In genomic region chr16:67719778-67720144, GRCh38 we compare ENCODE assay signal across 8 cellular contexts. TPM values are rescaled to one million over a fixed set of nuclear protein-coding genes. Genes with fewer than 3 reads are reported as not detected.
DNase-seq lines count a peak whose midpoint lies in the region; ATAC-seq and TF ChIP-seq lines count a peak whose summit lies in the region.

No MANE protein-coding gene starts in this region.

- DNase-seq in DMS114 treated with DMSO at 0.1 percent for 48 hours (lab: John Stamatoyannopoulos, UW; ENCODE audit: unreplicated experiment), result peak; percentile 29
- DNase-seq in NCI-H226, result peak; percentile 22
- peak in 1 of 2 donors; percentile 22 for DNase-seq in activated naive CD4-positive, alpha-beta T cell treated with anti-CD3 and anti-CD28 coated beads, Interleukin-2, amount 50 U/mL, for 72 hours (ENCODE audit: low spot score in 2 of 2)
- peak; percentile 68 for DNase-seq in globus pallidus (ENCODE audit: low spot score)
- DNase-seq in SHP77 treated with DMSO at 0.1 percent for 48 hours (lab: John Stamatoyannopoulos, UW), result no peak

- no peaks in the 10 kb centered on the region for H3K9me3 Mint-ChIP-seq in activated naive CD4-positive, alpha-beta T cell treated with anti-CD3 and anti-CD28 coated beads, Interleukin-2, amount 50 U/mL, for 72 hours

- no peaks in the 10 kb centered on the region for H3K9me2 ChIP-seq in neural cell (ENCODE audit: insufficient read depth, low read length)

- H3K9me3 ChIP-seq in neural cell (ENCODE audit: low read length), result no peaks in the 10 kb centered on the region

- TF ChIP-seq RAD21 in neural cell (conservative IDR thresholded peaks at IDR 0.05), result no peak

- H4K20me1 ChIP-seq in neural cell (ENCODE audit: insufficient read depth), result no peaks in the 10 kb centered on the region

- no peaks in the 10 kb centered on the region for H3F3A ChIP-seq in neural cell (ENCODE audit: insufficient read depth, low read length, poor library complexity, severe bottlenecking)

- H3K36me3 ChIP-seq in neural cell (ENCODE audit: insufficient read depth, low read length), result no peaks in the 10 kb centered on the region

- ATAC-seq in GM21737 (IDR thresholded peaks at IDR 0.05; ENCODE audit: unreplicated experiment), result peak; percentile 11
- ATAC-seq in activated naive CD4-positive, alpha-beta T cell treated with anti-CD3 and anti-CD28 coated beads, Interleukin-2, amount 50 U/mL, for 72 hours, result peak; percentile 19 to 58
- no peak for ATAC-seq in GM19452 (IDR thresholded peaks at IDR 0.05; ENCODE audit: unreplicated experiment)

- peak overlapping the region; percentile 86 for H2AFZ ChIP-seq in neural cell (ENCODE audit: low read depth, low read length)

- peaks cover 11 to 14% of the 10 kb centered on the region in 2 donors for H3K36me3 Mint-ChIP-seq in activated naive CD4-positive, alpha-beta T cell treated with anti-CD3 and anti-CD28 coated beads, Interleukin-2, amount 50 U/mL, for 72 hours

- peak overlapping the region; percentile 87 for H3K27ac ChIP-seq in neural cell (ENCODE audit: low read length)

- peak overlapping the region; percentile 98 for H3K9ac ChIP-seq in neural cell (ENCODE audit: low read length)

- peak overlapping the region; percentile 96 for H3K4me2 ChIP-seq in neural cell (ENCODE audit: low read length)

- TF ChIP-seq EP300 in neural cell (conservative IDR thresholded peaks at IDR 0.05; ENCODE audit: poor library complexity, severe bottlenecking), result no peak

- H3K4me3 ChIP-seq in neural cell (ENCODE audit: low read length), result peak overlapping the region; percentile 80

- H3K79me2 ChIP-seq in neural cell (replicated peaks; ENCODE audit: insufficient read depth, low read length), result peaks cover 41% of the 10 kb centered on the region

- no peak for TF ChIP-seq CTCF in neural cell (IDR thresholded peaks at IDR 0.05; ENCODE audit: poor library complexity, severe bottlenecking)

- H3K27ac Mint-ChIP-seq in activated naive CD4-positive, alpha-beta T cell treated with anti-CD3 and anti-CD28 coated beads, Interleukin-2, amount 50 U/mL, for 72 hours, result peak overlapping the region; percentile 98

- no peaks in the 10 kb centered on the region for H3K27me3 ChIP-seq in neural cell (ENCODE audit: insufficient read depth, low read depth, low read length)

TF ChIP-seq in neural cell, 6 proteins besides CTCF, POLR2A, EP300 and RAD21:
- TF ChIP-seq POLR2AphosphoS5 (IDR thresholded peaks at IDR 0.05) (peak; percentile 57), REST (IDR thresholded peaks at IDR 0.05; ENCODE audit: borderline replicate concordance) (no peak)

RNA-seq across cellular contexts. Expression of gene GFOD2, which starts 0.6 kb away (rescaled TPM):
- total RNA-seq in activated naive CD4-positive, alpha-beta T cell treated with anti-CD3 and anti-CD28 coated beads, Interleukin-2, amount 50 U/mL, for 72 hours, result 10 to 100 TPM; 10.9 to 12.9 TPM
- 88.4 and 106 TPM in 2 replicates for polyA plus RNA-seq in neural cell
- polyA minus RNA-seq in neural cell, result 92.8 and 104 TPM in 2 replicates

RNA-seq across cellular contexts. Expression of gene C16orf86, which starts 53.1 kb away (rescaled TPM):
- total RNA-seq in activated naive CD4-positive, alpha-beta T cell treated with anti-CD3 and anti-CD28 coated beads, Interleukin-2, amount 50 U/mL, for 72 hours, result 1 to 10 TPM; 2.0 to 2.1 TPM
- 1.4 and 2.4 TPM in 2 replicates for polyA plus RNA-seq in neural cell
- 0.49 and 2.1 TPM in 2 replicates for polyA minus RNA-seq in neural cell

RNA-seq across cellular contexts. Expression of gene ENKD1, which starts 53.2 kb away (rescaled TPM):
- total RNA-seq in activated naive CD4-positive, alpha-beta T cell treated with anti-CD3 and anti-CD28 coated beads, Interleukin-2, amount 50 U/mL, for 72 hours, result 10 to 100 TPM in 1 of 2 donors, 1 to 10 TPM in 1; 2.4 to 11.0 TPM
- 29.9 and 36.6 TPM in 2 replicates for polyA plus RNA-seq in neural cell
- 10.2 and 10.5 TPM in 2 replicates for polyA minus RNA-seq in neural cell

RNA-seq across cellular contexts. Expression of gene PARD6A, which starts 59.0 kb away (rescaled TPM):
- 10 to 100 TPM; 10.8 to 17.6 TPM for total RNA-seq in activated naive CD4-positive, alpha-beta T cell treated with anti-CD3 and anti-CD28 coated beads, Interleukin-2, amount 50 U/mL, for 72 hours
- 34.2 and 34.8 TPM in 2 replicates for polyA plus RNA-seq in neural cell
- polyA minus RNA-seq in neural cell, result 19.1 and 19.2 TPM in 2 replicates

RNA-seq across cellular contexts. Expression of gene ACD, which starts 59.7 kb away (rescaled TPM):
- 10 to 100 TPM; 54.0 to 58.0 TPM for total RNA-seq in activated naive CD4-positive, alpha-beta T cell treated with anti-CD3 and anti-CD28 coated beads, Interleukin-2, amount 50 U/mL, for 72 hours
- 98.6 and 108 TPM in 2 replicates for polyA plus RNA-seq in neural cell
- polyA minus RNA-seq in neural cell, result 34.4 and 41.4 TPM in 2 replicates
